In the genomic region with DNA sequence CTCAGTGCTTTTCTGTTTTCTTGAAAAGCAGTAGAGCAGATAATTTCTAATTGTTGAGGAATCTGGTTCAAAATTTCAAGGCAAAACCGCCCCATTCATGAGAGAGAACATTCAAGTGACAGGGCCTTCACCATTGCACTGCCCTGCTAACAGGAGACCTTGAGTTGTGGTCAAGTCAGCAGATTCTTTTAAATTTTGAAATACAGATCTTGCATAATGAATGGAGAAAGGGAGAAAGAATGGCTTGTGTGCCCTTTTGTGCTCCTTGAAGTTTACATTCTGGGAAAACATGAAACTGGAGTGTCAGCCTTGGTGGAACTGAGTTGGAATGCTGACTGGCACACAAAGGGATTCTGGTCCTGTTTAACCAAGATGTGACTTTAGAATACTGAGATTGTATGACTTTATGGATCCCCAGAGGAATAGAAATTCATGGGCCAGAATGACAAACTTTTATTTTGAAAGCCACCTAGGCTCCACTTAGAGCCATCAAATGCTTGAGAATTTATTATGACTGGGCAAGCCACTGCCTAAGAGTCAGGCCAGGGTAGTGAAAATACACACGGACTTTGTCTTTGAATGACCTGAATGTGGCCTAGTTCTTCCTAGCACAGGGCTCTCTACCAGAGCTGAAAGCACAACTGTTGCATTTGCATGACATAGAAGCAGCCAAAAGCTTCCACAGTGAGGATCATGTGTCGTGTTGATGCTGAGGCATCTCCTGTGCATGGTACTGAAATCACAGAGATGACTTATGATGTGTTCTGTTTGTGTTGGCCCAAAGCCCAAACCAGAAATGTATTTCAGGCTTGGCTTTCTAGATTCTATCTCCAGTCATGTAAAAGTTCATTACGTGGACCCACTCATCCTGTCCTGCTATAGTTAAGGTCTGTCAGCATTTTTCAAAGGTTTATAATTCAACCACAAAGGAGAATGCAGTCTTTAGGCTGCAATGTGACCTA, we compare ENCODE assay signal across 8 cellular contexts.
A peak's percentile ranks its signal among the peaks of the same experiment; 100 is the strongest.
DNase-seq lines count a peak whose midpoint lies in the region; ATAC-seq and TF ChIP-seq lines count a peak whose summit lies in the region.

No MANE protein-coding gene starts in this region.

- peaks cover 73% of the 10 kb centered on the region for H3K79me2 ChIP-seq in neural progenitor cell (ENCODE audit: low read depth)

- H3K9me3 ChIP-seq in neural progenitor cell (ENCODE audit: low read depth): no peaks in the 10 kb centered on the region

- no peaks in the 10 kb centered on the region for H3K36me3 ChIP-seq in neural progenitor cell

- peaks cover 8% of the 10 kb centered on the region for H3F3A ChIP-seq in neural progenitor cell (ENCODE audit: low read depth)

- H3K27ac ChIP-seq in neural progenitor cell: no peak overlapping the region

- no peak overlapping the region for H2AFZ ChIP-seq in neural progenitor cell (replicated peaks)

- no peak overlapping the region for H3K4me3 Mint-ChIP-seq in neural progenitor cell

- no peak overlapping the region for H3K4me2 ChIP-seq in neural progenitor cell

- no peaks in the 10 kb centered on the region for H3K27me3 ChIP-seq in neural progenitor cell

- H4K20me1 ChIP-seq in neural progenitor cell (ENCODE audit: low read depth): peaks cover 53% of the 10 kb centered on the region

- H3K4me1 ChIP-seq in neural progenitor cell: peaks cover 52% of the 10 kb centered on the region

- no peak overlapping the region for H3K9ac ChIP-seq in neural progenitor cell

- H3K4me1 Mint-ChIP-seq in neural progenitor cell: peaks cover 48% of the 10 kb centered on the region

- in situ Hi-C loops in GM13976 (cut with MboI; ENCODE audit: low sequenced_read_pairs, unreplicated experiment): no loop called here

- H3K27ac Mint-ChIP-seq in neural progenitor cell: no peak overlapping the region

- DNase-seq in COLO829 (ENCODE audit: low spot score) (peak; percentile 79), NCI-H446 (lab: John Stamatoyannopoulos, UW) (peak; percentile 21 to 77), epithelial cell of esophagus (ENCODE audit: low read depth) (peak; percentile 98), neural progenitor cell (ENCODE audit: low spot score) (peak; percentile 31), GM13976 (ENCODE audit: low spot score) (no peak), NCI-H1930 (lab: John Stamatoyannopoulos, UW) (no peak), NCI-H187 treated with DMSO at 0.1 percent for 48 hours (lab: John Stamatoyannopoulos, UW) (no peak)

- TF ChIP-seq CTCF in epithelial cell of esophagus (IDR thresholded peaks at IDR 0.05; ENCODE audit: insufficient read depth, low read depth, low read length, missing control alignments) (no peak), neural progenitor cell (IDR thresholded peaks at IDR 0.05) (no peak), GM13976 (IDR thresholded peaks at IDR 0.05; ENCODE audit: borderline replicate concordance, control extremely low read depth, extremely low read depth, insufficient read depth, missing control alignments) (no peak)

- H3K9me3 Mint-ChIP-seq in neural progenitor cell: no peaks in the 10 kb centered on the region

- no peaks in the 10 kb centered on the region for H3K36me3 Mint-ChIP-seq in neural progenitor cell

- no peaks in the 10 kb centered on the region for H3K27me3 Mint-ChIP-seq in neural progenitor cell (ENCODE audit: insufficient read depth, low read depth)

- H3K4me3 ChIP-seq in epithelial cell of esophagus (ENCODE audit: low read length) (no peak overlapping the region), neural progenitor cell (no peak overlapping the region)

- ATAC-seq in activated CD4-positive, CD25-positive, alpha-beta regulatory T cell treated with anti-CD3 and anti-CD28 coated beads, Interleukin-2, amount 50 U/mL, for 24 hours: no peak

Comparison
In these comparisons a context has a peak if more than half of its experiments do, and no peak if none do; other contexts are left out.
1. DNase-seq: peak in COLO829 (single experiment), NCI-H446 (2 of 2), epithelial cell of esophagus (single experiment) and neural progenitor cell (single experiment); none in GM13976 (single experiment), NCI-H1930 (0 of 2) and NCI-H187 treated with DMSO at 0.1 percent for 48 hours (single experiment).